Comparison of ENCODE assay signal across 1 cellular context in genomic region chr1:26578167-26578566, GRCh38.
TF ChIP-seq lines count a peak whose summit lies in the region.

No MANE protein-coding gene starts in this region.

TF ChIP-seq in IMR-90, 13 proteins besides CTCF, POLR2A, EP300 and RAD21:
- no peak for TF ChIP-seq MXI1 (IDR thresholded peaks at IDR 0.05; ENCODE audit: borderline replicate concordance, low read depth, low read length)
- TF ChIP-seq BHLHE40 (IDR thresholded peaks at IDR 0.05; ENCODE audit: low read depth, low read length) = no peak
- no peak for TF ChIP-seq CEBPB (IDR thresholded peaks at IDR 0.05; ENCODE audit: low read depth, low read length)
- TF ChIP-seq RCOR1 (IDR thresholded peaks at IDR 0.05; ENCODE audit: insufficient replicate concordance, low read length) = no peak
- TF ChIP-seq MAZ (IDR thresholded peaks at IDR 0.05; ENCODE audit: borderline replicate concordance, low read depth, low read length) = no peak
- TF ChIP-seq FOS (IDR thresholded peaks at IDR 0.05; ENCODE audit: low read depth, low read length) = no peak
- TF ChIP-seq RFX5 (IDR thresholded peaks at IDR 0.05; ENCODE audit: low read depth, low read length) = no peak
- no peak for TF ChIP-seq SMC3 (IDR thresholded peaks at IDR 0.05; ENCODE audit: low read depth, low read length)
- TF ChIP-seq CHD1 (IDR thresholded peaks at IDR 0.05; ENCODE audit: low read depth, low read length) = no peak
- no peak for TF ChIP-seq NFE2L2 (IDR thresholded peaks at IDR 0.05; ENCODE audit: low read depth, low read length)
- TF ChIP-seq ELK1 (IDR thresholded peaks at IDR 0.05; ENCODE audit: borderline replicate concordance, low read depth, low read length) = no peak
- no peak for TF ChIP-seq USF2 (IDR thresholded peaks at IDR 0.05; ENCODE audit: low read depth, low read length)
- no peak for TF ChIP-seq MAFK (IDR thresholded peaks at IDR 0.05; ENCODE audit: low read depth, low read length)
